6 cellular contexts compared by ENCODE assay signal in the genomic region with DNA sequence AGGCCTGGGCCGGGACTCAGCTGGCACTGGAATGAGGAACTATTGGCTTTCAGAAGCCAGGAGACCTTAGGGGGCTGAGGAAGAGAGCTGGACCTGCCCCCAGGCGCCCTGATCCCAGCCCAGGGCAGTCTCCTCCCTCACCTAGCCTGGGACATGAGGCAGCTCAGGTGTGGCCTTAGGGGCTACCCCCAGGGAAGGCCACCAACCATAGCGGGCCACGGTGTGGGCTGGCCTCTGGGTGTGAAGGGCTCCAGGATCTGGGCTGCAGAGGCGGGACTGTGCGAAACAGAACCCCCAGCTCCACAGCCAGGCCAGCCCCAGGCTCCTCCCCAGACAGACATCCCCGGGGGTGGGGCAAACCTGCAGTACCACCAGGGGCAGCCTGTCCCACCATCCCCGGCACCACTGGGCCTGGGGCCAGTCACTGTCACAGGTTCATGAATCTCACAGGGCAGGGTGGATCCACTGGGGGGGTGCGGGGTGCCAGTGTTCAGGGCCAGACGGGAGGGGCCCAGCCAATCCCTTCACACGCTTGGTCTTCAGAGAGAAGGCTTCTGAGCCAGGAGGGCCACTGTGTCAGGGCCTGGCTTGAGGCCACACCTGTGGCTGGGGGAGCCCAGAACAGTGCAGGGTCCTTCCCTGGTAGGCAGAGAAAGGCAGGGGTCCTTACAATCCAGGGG. TPM values are rescaled to one million over a fixed set of nuclear protein-coding genes. Genes with fewer than 3 reads are reported as not detected.
DNase-seq lines count a peak whose midpoint lies in the region; ATAC-seq, FAIRE-seq and TF ChIP-seq lines count a peak whose summit lies in the region.

No MANE protein-coding gene starts in this region.

- H3K27me3 Mint-ChIP-seq in astrocyte (ENCODE audit: low read depth, unreplicated experiment), result no peaks in the 10 kb centered on the region

- no peak for DNase-seq in astrocyte (ENCODE audit: low read depth)
- DNase-seq in NCI-H774 (lab: John Stamatoyannopoulos, UW), result no peak

- H3K36me3 ChIP-seq in astrocyte (ENCODE audit: insufficient read depth, low read length) (no peaks in the 10 kb centered on the region), muscle layer of colon (ENCODE audit: insufficient read depth, low read length) (no peaks in the 10 kb centered on the region)

- H2AFZ ChIP-seq in astrocyte (ENCODE audit: low read depth, low read length), result no peak overlapping the region

- H3K9me3 ChIP-seq in astrocyte (ENCODE audit: insufficient read depth, low read depth, low read length) (no peaks in the 10 kb centered on the region), muscle layer of colon (ENCODE audit: low read length) (no peaks in the 10 kb centered on the region)

- H3K4me1 Mint-ChIP-seq in astrocyte (ENCODE audit: low read depth, unreplicated experiment), result peaks cover 26% of the 10 kb centered on the region

- peak overlapping the region; percentile 81 for H3K4me3 Mint-ChIP-seq in astrocyte (ENCODE audit: unreplicated experiment)

- H3K4me1 ChIP-seq in astrocyte (ENCODE audit: insufficient read depth, low read length) (peaks cover 70% of the 10 kb centered on the region), muscle layer of colon (ENCODE audit: insufficient read depth, low read length) (peaks cover 64% of the 10 kb centered on the region)

- peak overlapping the region; percentile 100 for H3K4me2 ChIP-seq in astrocyte (ENCODE audit: low read length)

- H3K36me3 Mint-ChIP-seq in astrocyte (ENCODE audit: low read depth, unreplicated experiment), result peaks cover 2% of the 10 kb centered on the region

- peak overlapping the region; percentile 50 for H3K27ac ChIP-seq in astrocyte (ENCODE audit: low read depth, low read length)
- peak overlapping the region; percentile 93 for H3K27ac ChIP-seq in muscle layer of colon (ENCODE audit: low read depth, low read length)

- H3K9ac ChIP-seq in astrocyte (ENCODE audit: low read length) (peak overlapping the region; percentile 73), muscle layer of colon (ENCODE audit: low read length) (no peak overlapping the region)

- no peaks in the 10 kb centered on the region for H3K27me3 ChIP-seq in astrocyte (ENCODE audit: insufficient read depth, low read length)
- H3K27me3 ChIP-seq in muscle layer of colon (ENCODE audit: control insufficient read depth in 1 of 2, insufficient read depth in 2 of 2, low read length in 2 of 2), result no peaks in the 10 kb centered on the region

- peak overlapping the region; percentile 92 for H3K27ac Mint-ChIP-seq in astrocyte (ENCODE audit: unreplicated experiment)

- FAIRE-seq in astrocyte (lab: Jason Lieb, UNC), result no peak

- no peaks in the 10 kb centered on the region for H3K9me3 Mint-ChIP-seq in astrocyte (ENCODE audit: unreplicated experiment)

- ATAC-seq in HG02870 (IDR thresholded peaks at IDR 0.05; ENCODE audit: unreplicated experiment), result no peak
- ATAC-seq in HG03045 (IDR thresholded peaks at IDR 0.05; ENCODE audit: unreplicated experiment), result no peak

- H3K79me2 ChIP-seq in astrocyte (ENCODE audit: insufficient read depth, low read length), result peaks cover 81% of the 10 kb centered on the region

- peak; percentile 21; the same call in 1 of the 2 replicates for TF ChIP-seq CTCF in GM12874 (IDR thresholded peaks at IDR 0.05; ENCODE audit: insufficient read depth, low read depth, low read length)
- TF ChIP-seq CTCF in astrocyte (IDR thresholded peaks at IDR 0.05; ENCODE audit: insufficient read depth, low read depth, low read length), result no peak

- no peak overlapping the region for H3K4me3 ChIP-seq in astrocyte (ENCODE audit: insufficient read depth, low read depth, low read length)
- H3K4me3 ChIP-seq in muscle layer of colon (ENCODE audit: low read depth in 1 of 2, low read length in 2 of 2), result peak overlapping the region; percentile 4 to 42

- peaks cover 59% of the 10 kb centered on the region for H4K20me1 ChIP-seq in astrocyte (ENCODE audit: insufficient read depth, low read length)

RNA-seq across cellular contexts. Expression of a gene that starts 3.5 kb away (rescaled TPM):
- 327 and 376 TPM in 2 replicates for total RNA-seq in astrocyte

RNA-seq across cellular contexts. Expression of a gene that starts 22.8 kb away (rescaled TPM):
- total RNA-seq in astrocyte, result 5.4 and 5.8 TPM in 2 replicates

RNA-seq across cellular contexts. Expression of a gene that starts 33.8 kb away (rescaled TPM):
- 19.6 and 22.4 TPM in 2 replicates for total RNA-seq in astrocyte

RNA-seq across cellular contexts. Expression of a gene that starts 39.1 kb away (rescaled TPM):
- total RNA-seq in astrocyte, result 47.9 and 48.3 TPM in 2 replicates

RNA-seq across cellular contexts. Expression of a gene that starts 42.5 kb away (rescaled TPM):
- total RNA-seq in astrocyte, result 29.1 and 36.4 TPM in 2 replicates
